In genomic region chr15:56817690-56818089, GRCh38 we compare ENCODE assay signal across 2 cellular contexts.
TF ChIP-seq lines count a peak whose summit lies in the region.

No MANE protein-coding gene starts in this region.

TF ChIP-seq in IMR-90, 13 proteins besides CTCF, POLR2A, EP300 and RAD21:
- no peak for TF ChIP-seq FOS (IDR thresholded peaks at IDR 0.05; ENCODE audit: low read depth, low read length)
- TF ChIP-seq MXI1 (IDR thresholded peaks at IDR 0.05; ENCODE audit: borderline replicate concordance, low read depth, low read length) = no peak
- no peak for TF ChIP-seq USF2 (IDR thresholded peaks at IDR 0.05; ENCODE audit: low read depth, low read length)
- no peak for TF ChIP-seq BHLHE40 (IDR thresholded peaks at IDR 0.05; ENCODE audit: low read depth, low read length)
- TF ChIP-seq MAZ (IDR thresholded peaks at IDR 0.05; ENCODE audit: borderline replicate concordance, low read depth, low read length) = no peak
- TF ChIP-seq NFE2L2 (IDR thresholded peaks at IDR 0.05; ENCODE audit: low read depth, low read length) = no peak
- no peak for TF ChIP-seq ELK1 (IDR thresholded peaks at IDR 0.05; ENCODE audit: borderline replicate concordance, low read depth, low read length)
- TF ChIP-seq RCOR1 (IDR thresholded peaks at IDR 0.05; ENCODE audit: insufficient replicate concordance, low read length) = no peak
- TF ChIP-seq CHD1 (IDR thresholded peaks at IDR 0.05; ENCODE audit: low read depth, low read length) = no peak
- TF ChIP-seq MAFK (IDR thresholded peaks at IDR 0.05; ENCODE audit: low read depth, low read length) = no peak
- no peak for TF ChIP-seq SMC3 (IDR thresholded peaks at IDR 0.05; ENCODE audit: low read depth, low read length)
- no peak for TF ChIP-seq RFX5 (IDR thresholded peaks at IDR 0.05; ENCODE audit: low read depth, low read length)
- no peak for TF ChIP-seq CEBPB (IDR thresholded peaks at IDR 0.05; ENCODE audit: low read depth, low read length)

TF ChIP-seq in neural cell, 6 proteins besides CTCF, POLR2A, EP300 and RAD21:
- no peak for TF ChIP-seq POLR2AphosphoS5 (IDR thresholded peaks at IDR 0.05)
- TF ChIP-seq MXI1 (conservative IDR thresholded peaks at IDR 0.05; ENCODE audit: poor library complexity, severe bottlenecking) = no peak
- no peak for TF ChIP-seq EZH2 (IDR thresholded peaks at IDR 0.05; ENCODE audit: borderline replicate concordance, insufficient read depth, low read length, poor library complexity, severe bottlenecking)
- TF ChIP-seq REST (IDR thresholded peaks at IDR 0.05; ENCODE audit: borderline replicate concordance) = no peak
- no peak for TF ChIP-seq TAF1 (IDR thresholded peaks at IDR 0.05; ENCODE audit: low read depth)
- no peak for TF ChIP-seq SMC3 (conservative IDR thresholded peaks at IDR 0.05; ENCODE audit: poor library complexity)
